15 cellular contexts compared by ENCODE assay signal in genomic region chr1:24966121-24966723, GRCh38. TPM values are rescaled to one million over a fixed set of nuclear protein-coding genes. Genes with fewer than 3 reads are reported as not detected.
A peak's percentile ranks its signal among the peaks of the same experiment; 100 is the strongest.
DNase-seq lines count a peak whose midpoint lies in the region; ATAC-seq and TF ChIP-seq lines count a peak whose summit lies in the region.
"Had no signal": no experiment of that assay in that cellular context is flagged by ENCODE, and none has a peak within 500 bp of the region (broad histone marks: within the 10 kb centered on the region; RNA-seq: fewer than 3 reads in every experiment).

No MANE protein-coding gene starts in this region.

- TF ChIP-seq POLR2A in gastroesophageal sphincter (IDR thresholded peaks at IDR 0.05) = no peak

- CTCF ChIA-PET in activated naive CD4-positive, alpha-beta T cell treated with anti-CD3 and anti-CD28 coated beads, Interleukin-2, amount 10 ng/mL, durations not matched to agents 7 days and 5 days (lab: Charles Lee) = interaction anchor here (1.2 to 9.2 kb wide), 4 partner anchors 33 to 69 kb away, joined by 3 to 190 read pairs (median 11); no protein-coding TSS in a partner anchor

- H3K79me2 ChIP-seq in OCI-LY3 (ENCODE audit: low read length) = no peaks in the 10 kb centered on the region

- no peak overlapping the region for H2AFZ ChIP-seq in OCI-LY3 (ENCODE audit: low read depth, low read length)

- no peaks in the 10 kb centered on the region for H4K20me1 ChIP-seq in OCI-LY3 (ENCODE audit: insufficient read depth, low read length)

- peak overlapping the region; percentile 50 for H3K4me2 ChIP-seq in OCI-LY3 (ENCODE audit: low read length)

- DNase-seq in activated naive CD4-positive, alpha-beta T cell treated with anti-CD3 and anti-CD28 coated beads, Interleukin-2, amount 10 ng/mL, durations not matched to agents 7 days and 5 days = no peak
- no peak for DNase-seq in activated naive CD4-positive, alpha-beta T cell (lab: John Stamatoyannopoulos, UW)
- peak; percentile 71 for DNase-seq in activated naive CD8-positive, alpha-beta T cell treated with anti-CD3 and anti-CD28 coated beads, Interleukin-2, amount 50 U/mL, for 24 hours
- peak; percentile 74 for DNase-seq in stimulated activated naive CD8-positive, alpha-beta T cell treated with anti-CD3 and anti-CD28 coated beads, Interleukin-15, Interleukin-2, amounts not matched to agents 100 U/mL and 50 U/mL, for 24 hours
- DNase-seq in D341Med (ENCODE audit: low spot score) = no peak
- DNase-seq: gastrocnemius medialis, islet precursor cell, KBM-7, NCI-H1694 treated with DMSO at 0.1 percent for 48 hours, NCI-H526 treated with DMSO at 0.1 percent for 48 hours had no signal

- TF ChIP-seq EP300 in gastroesophageal sphincter (IDR thresholded peaks at IDR 0.05) = no peak

- no peaks in the 10 kb centered on the region for H3K27me3 Mint-ChIP-seq in activated naive CD4-positive, alpha-beta T cell treated with anti-CD3 and anti-CD28 coated beads, Interleukin-2, amount 10 ng/mL, durations not matched to agents 7 days and 5 days
- H3K27me3 Mint-ChIP-seq in activated naive CD8-positive, alpha-beta T cell treated with anti-CD3 and anti-CD28 coated beads, Interleukin-2, amount 50 U/mL, for 24 hours = peaks cover 3% of the 10 kb centered on the region

- H3K9me3 Mint-ChIP-seq in activated naive CD4-positive, alpha-beta T cell treated with anti-CD3 and anti-CD28 coated beads, Interleukin-2, amount 10 ng/mL, durations not matched to agents 7 days and 5 days = no peaks in the 10 kb centered on the region
- no peaks in the 10 kb centered on the region for H3K9me3 Mint-ChIP-seq in activated naive CD8-positive, alpha-beta T cell treated with anti-CD3 and anti-CD28 coated beads, Interleukin-2, amount 50 U/mL, for 24 hours

- peak; percentile 26 for ATAC-seq in activated naive CD8-positive, alpha-beta T cell treated with anti-CD3 and anti-CD28 coated beads, Interleukin-2, amount 50 U/mL, for 24 hours
- ATAC-seq in stimulated activated naive CD8-positive, alpha-beta T cell treated with anti-CD3 and anti-CD28 coated beads, Interleukin-15, Interleukin-2, amounts not matched to agents 100 U/mL and 50 U/mL, for 24 hours = peak; percentile 21
- no peak for ATAC-seq in gastroesophageal sphincter
- no peak for ATAC-seq in HG02623 (IDR thresholded peaks at IDR 0.05; ENCODE audit: unreplicated experiment)
- ATAC-seq: gastrocnemius medialis, psoas muscle had no signal

- H3K4me3 ChIP-seq in OCI-LY3 (ENCODE audit: low read length) (no peak overlapping the region), gastroesophageal sphincter (no peak overlapping the region)
- H3K4me3 ChIP-seq: cardiac muscle cell, gastrocnemius medialis, psoas muscle had no signal

- H3K4me3 Mint-ChIP-seq in activated naive CD4-positive, alpha-beta T cell treated with anti-CD3 and anti-CD28 coated beads, Interleukin-2, amount 10 ng/mL, durations not matched to agents 7 days and 5 days = no peak overlapping the region
- peak overlapping the region; percentile 95 for H3K4me3 Mint-ChIP-seq in activated naive CD8-positive, alpha-beta T cell treated with anti-CD3 and anti-CD28 coated beads, Interleukin-2, amount 50 U/mL, for 24 hours

- peaks cover 30% of the 10 kb centered on the region for H3K36me3 Mint-ChIP-seq in activated naive CD4-positive, alpha-beta T cell treated with anti-CD3 and anti-CD28 coated beads, Interleukin-2, amount 10 ng/mL, durations not matched to agents 7 days and 5 days
- H3K36me3 Mint-ChIP-seq in activated naive CD8-positive, alpha-beta T cell treated with anti-CD3 and anti-CD28 coated beads, Interleukin-2, amount 50 U/mL, for 24 hours (ENCODE audit: low read depth) = peaks cover 43% of the 10 kb centered on the region

- H3K27ac ChIP-seq in OCI-LY3 (ENCODE audit: low read length) (peak overlapping the region; percentile 55), gastroesophageal sphincter (no peak overlapping the region)
- H3K27ac ChIP-seq: cardiac muscle cell, gastrocnemius medialis, psoas muscle had no signal

- TF ChIP-seq CTCF in OCI-LY3 (IDR thresholded peaks at IDR 0.05; ENCODE audit: low read depth, low read length) (no peak), gastroesophageal sphincter (IDR thresholded peaks at IDR 0.05) (no peak)

- H3K4me1 ChIP-seq in OCI-LY3 (ENCODE audit: low read length) (peaks cover 58% of the 10 kb centered on the region), gastroesophageal sphincter (no peaks in the 10 kb centered on the region)
- H3K4me1 ChIP-seq: gastrocnemius medialis, psoas muscle had no signal

- H3K9me3 ChIP-seq in OCI-LY3 (ENCODE audit: insufficient read depth, low read length) (no peaks in the 10 kb centered on the region), gastroesophageal sphincter (no peaks in the 10 kb centered on the region)
- H3K9me3 ChIP-seq: gastrocnemius medialis, psoas muscle had no signal

- H3K36me3 ChIP-seq in OCI-LY3 (replicated peaks; ENCODE audit: low read depth, low read length) (no peaks in the 10 kb centered on the region), gastroesophageal sphincter (no peaks in the 10 kb centered on the region)
- H3K36me3 ChIP-seq: cardiac muscle cell, gastrocnemius medialis had no signal

- H3K4me1 Mint-ChIP-seq in activated naive CD4-positive, alpha-beta T cell treated with anti-CD3 and anti-CD28 coated beads, Interleukin-2, amount 10 ng/mL, durations not matched to agents 7 days and 5 days = peaks cover 84% of the 10 kb centered on the region
- peaks cover 75% of the 10 kb centered on the region for H3K4me1 Mint-ChIP-seq in activated naive CD8-positive, alpha-beta T cell treated with anti-CD3 and anti-CD28 coated beads, Interleukin-2, amount 50 U/mL, for 24 hours

- 80 to 96% methylated on average over 2 to 3 of the region's 4 CpGs for WGBS in gastroesophageal sphincter (ENCODE audit: low coverage in 1 of 2), 2 donors

- no peak overlapping the region; the same call in 1 of the 2 replicates for H3K9ac ChIP-seq in OCI-LY3 (ENCODE audit: low read length)

- peak overlapping the region; percentile 91 for H3K27ac Mint-ChIP-seq in activated naive CD4-positive, alpha-beta T cell treated with anti-CD3 and anti-CD28 coated beads, Interleukin-2, amount 10 ng/mL, durations not matched to agents 7 days and 5 days
- peak overlapping the region; percentile 95 for H3K27ac Mint-ChIP-seq in activated naive CD8-positive, alpha-beta T cell treated with anti-CD3 and anti-CD28 coated beads, Interleukin-2, amount 50 U/mL, for 24 hours

- H3K27me3 ChIP-seq in OCI-LY3 (ENCODE audit: low read depth, low read length) (no peaks in the 10 kb centered on the region), gastroesophageal sphincter (peaks cover 87% of the 10 kb centered on the region)
- H3K27me3 ChIP-seq: cardiac muscle cell had no signal

RNA-seq across cellular contexts. Expression of gene RUNX3, which starts 36.1 kb away (rescaled TPM):
- 1 to 10 TPM in 2 of 4 donors, under 1 TPM in 2; 0.62 to 2.0 (median 1.3) TPM for total RNA-seq in gastroesophageal sphincter
- total RNA-seq: cardiac muscle cell had no signal

Comparison
In these comparisons a context has a peak if more than half of its experiments do, and no peak if none do; other contexts are left out.
1. DNase-seq: peak in activated naive CD8-positive, alpha-beta T cell treated with anti-CD3 and anti-CD28 coated beads, Interleukin-2, amount 50 U/mL, for 24 hours (single experiment) and stimulated activated naive CD8-positive, alpha-beta T cell treated with anti-CD3 and anti-CD28 coated beads, Interleukin-15, Interleukin-2, amounts not matched to agents 100 U/mL and 50 U/mL, for 24 hours (single experiment); none in activated naive CD4-positive, alpha-beta T cell treated with anti-CD3 and anti-CD28 coated beads, Interleukin-2, amount 10 ng/mL, durations not matched to agents 7 days and 5 days (single experiment), activated naive CD4-positive, alpha-beta T cell (0 of 4) and D341Med (single experiment).
2. ATAC-seq: peak in activated naive CD8-positive, alpha-beta T cell treated with anti-CD3 and anti-CD28 coated beads, Interleukin-2, amount 50 U/mL, for 24 hours (single experiment) and stimulated activated naive CD8-positive, alpha-beta T cell treated with anti-CD3 and anti-CD28 coated beads, Interleukin-15, Interleukin-2, amounts not matched to agents 100 U/mL and 50 U/mL, for 24 hours (single experiment); none in gastroesophageal sphincter (single experiment) and HG02623 (single experiment).